6 cellular contexts compared by ENCODE assay signal in the genomic region with DNA sequence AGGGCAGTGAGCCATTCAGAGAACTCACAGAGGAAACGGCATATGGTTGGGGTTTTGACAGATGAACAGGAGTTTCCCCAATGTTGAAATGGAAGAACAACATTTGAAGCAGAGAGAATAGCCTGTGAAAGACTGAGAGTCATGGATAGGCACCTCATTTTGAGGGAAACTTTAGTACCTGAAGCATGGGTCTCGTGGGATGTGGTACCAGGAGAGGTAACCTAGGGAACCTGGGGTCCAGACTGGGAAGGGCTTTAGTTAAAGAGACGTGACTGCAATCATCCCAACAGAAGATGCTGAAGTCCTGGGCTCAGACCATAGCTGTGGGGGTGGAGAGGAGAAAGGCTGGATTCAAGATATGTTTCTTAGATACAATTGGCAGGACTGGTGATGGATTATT.
"Had no signal": no experiment of that assay in that cellular context is flagged by ENCODE, and none has a peak within 500 bp of the region (broad histone marks: within the 10 kb centered on the region; RNA-seq: fewer than 3 reads in every experiment).

No MANE protein-coding gene starts in this region.

- H3K27ac ChIP-seq: HL-60 had no signal

- H3K4me1 Mint-ChIP-seq: IgD-negative memory B cell had no signal

- ATAC-seq: GM23338, HepG2 had no signal

- H3K9me3 Mint-ChIP-seq: GM23338, H9, IgD-negative memory B cell had no signal

- H3K36me3 Mint-ChIP-seq: IgD-negative memory B cell had no signal

- H3K4me3 ChIP-seq: GM23338 had no signal

- H3K4me3 Mint-ChIP-seq: GM23338, H9, IgD-negative memory B cell had no signal

- H3K27ac Mint-ChIP-seq: GM23338, H9, IgD-negative memory B cell had no signal

- DNase-seq: H9, HCEC 1CT had no signal
